In genomic region chr15:21267686-21268395, GRCh38 we compare ENCODE assay signal across 11 cellular contexts.
DNase-seq lines count a peak whose midpoint lies in the region; ATAC-seq and TF ChIP-seq lines count a peak whose summit lies in the region.
"Had no signal": no experiment of that assay in that cellular context is flagged by ENCODE, and none has a peak within 500 bp of the region (broad histone marks: within the 10 kb centered on the region; RNA-seq: fewer than 3 reads in every experiment).

No MANE protein-coding gene starts in this region.

- no peak for ATAC-seq in GM19397 (IDR thresholded peaks at IDR 0.05; ENCODE audit: unreplicated experiment)

- H3K4me3 Mint-ChIP-seq in CD14-positive monocyte: no peak overlapping the region

- DNase-seq in CD1c-positive myeloid dendritic cell (ENCODE audit: extremely low spot score) (peak; percentile 13), HCEC 1CT (peak; percentile 0), dedifferentiated amniotic fluid mesenchymal stem cell (ENCODE audit: extremely low spot score) (peak; percentile 29), middle frontal gyrus (ENCODE audit: extremely low spot score, low spot score) (peak; percentile 1), germinal center (ENCODE audit: low spot score) (no peak), activated T-cell treated with anti-CD3 and anti-CD28 coated beads for 4 hours (no peak), CD14-positive monocyte (ENCODE audit: low spot score) (no peak)
- DNase-seq: NCI-H1105 treated with DMSO at 0.1 percent for 48 hours, NCI-H187, NCI-H446 had no signal

- no peaks in the 10 kb centered on the region for H3K36me3 Mint-ChIP-seq in CD14-positive monocyte

- intact Hi-C loops in CD14-positive monocyte (cut with micrococcal nuclease): no loop called here

- no peak overlapping the region for H3K27ac Mint-ChIP-seq in CD14-positive monocyte

- peaks cover 0 to 4% (median 0%) of the 10 kb centered on the region in 7 donors for H3K9me3 Mint-ChIP-seq in CD14-positive monocyte

- H3K27me3 Mint-ChIP-seq in CD14-positive monocyte (ENCODE audit: low read depth in 3 of 3): no peaks in the 10 kb centered on the region

- peaks cover 50% of the 10 kb centered on the region for H3K4me1 Mint-ChIP-seq in CD14-positive monocyte

- TF ChIP-seq CTCF in CD14-positive monocyte (IDR thresholded peaks at IDR 0.05): no peak

Comparison
In these comparisons a context has a peak if more than half of its experiments do, and no peak if none do; other contexts are left out.
1. DNase-seq: peak in CD1c-positive myeloid dendritic cell (single experiment), HCEC 1CT (single experiment), dedifferentiated amniotic fluid mesenchymal stem cell (single experiment) and middle frontal gyrus (single experiment); none in germinal center (single experiment), activated T-cell treated with anti-CD3 and anti-CD28 coated beads for 4 hours (single experiment) and CD14-positive monocyte (single experiment).